ENCODE assay signal across 1 cellular context in genomic region chr6:24145690-24146131, GRCh38.
TF ChIP-seq lines count a peak whose summit lies in the region.

No MANE protein-coding gene starts in this region.

TF ChIP-seq in HepG2, 621 proteins besides CTCF, POLR2A, EP300 and RAD21 (continued from another document and continues in another):
- no peak for TF ChIP-seq DMAP1 (CRISPR knock-in tag; IDR thresholded peaks at IDR 0.05)
- no peak for TF ChIP-seq RNF219 (CRISPR knock-in tag; IDR thresholded peaks at IDR 0.05)
- TF ChIP-seq LCORL (IDR thresholded peaks at IDR 0.05) = no peak
- peak; percentile 74; the same call in 1 of the 2 replicates for TF ChIP-seq LCORL (CRISPR knock-in tag; IDR thresholded peaks at IDR 0.05)
- no peak for TF ChIP-seq SOX6 (IDR thresholded peaks at IDR 0.05)
- peak; percentile 96 for TF ChIP-seq SOX6 (CRISPR knock-in tag; IDR thresholded peaks at IDR 0.05)
- no peak for TF ChIP-seq GATAD1 (CRISPR knock-in tag; IDR thresholded peaks at IDR 0.05)
- peak; percentile 94 for TF ChIP-seq SOX5 (CRISPR knock-in tag; IDR thresholded peaks at IDR 0.05; ENCODE audit: borderline replicate concordance)
- TF ChIP-seq ARID2 (CRISPR knock-in tag; IDR thresholded peaks at IDR 0.05; ENCODE audit: borderline replicate concordance) = no peak
- TF ChIP-seq KLF9 (CRISPR knock-in tag; IDR thresholded peaks at IDR 0.05; ENCODE audit: low read depth) = no peak
- TF ChIP-seq TP53 (CRISPR knock-in tag; conservative IDR thresholded peaks at IDR 0.05) = no peak
- no peak for TF ChIP-seq UBTF (CRISPR knock-in tag; IDR thresholded peaks at IDR 0.05)
- TF ChIP-seq ZNF382 (CRISPR knock-in tag; IDR thresholded peaks at IDR 0.05; ENCODE audit: borderline replicate concordance) = no peak
- no peak for TF ChIP-seq FOXK1 (CRISPR knock-in tag; IDR thresholded peaks at IDR 0.05; ENCODE audit: borderline replicate concordance, low read depth)
- TF ChIP-seq ZNF605 (CRISPR knock-in tag; IDR thresholded peaks at IDR 0.05) = no peak
- peak; percentile 85 for TF ChIP-seq ZNF3 (CRISPR knock-in tag; IDR thresholded peaks at IDR 0.05)
- 0 out of 2 replicates have a peak, but pooled peaks have one; percentile 27 for TF ChIP-seq SAFB2 (CRISPR knock-in tag; IDR thresholded peaks at IDR 0.05; ENCODE audit: borderline replicate concordance, low read depth)
- no peak for TF ChIP-seq NKX3-1 (CRISPR knock-in tag; IDR thresholded peaks at IDR 0.05)
- no peak; a peak in 1 of 4 replicates for TF ChIP-seq NR2F1 (CRISPR knock-in tag; IDR thresholded peaks at IDR 0.05)
- TF ChIP-seq CREB1 (IDR thresholded peaks at IDR 0.05) = no peak
- TF ChIP-seq CREB1 (CRISPR knock-in tag; IDR thresholded peaks at IDR 0.05) = no peak
- TF ChIP-seq RBAK (CRISPR knock-in tag; IDR thresholded peaks at IDR 0.05) = no peak
- no peak; the same call in 1 of the 2 replicates for TF ChIP-seq ZNF33A (CRISPR knock-in tag; IDR thresholded peaks at IDR 0.05; ENCODE audit: borderline replicate concordance)
- no peak for TF ChIP-seq ZNF790 (CRISPR knock-in tag; IDR thresholded peaks at IDR 0.05; ENCODE audit: borderline replicate concordance)
- TF ChIP-seq SKI (IDR thresholded peaks at IDR 0.05; ENCODE audit: partially characterized antibody) = peak; percentile 80
- no peak for TF ChIP-seq ZBTB7A (CRISPR knock-in tag; IDR thresholded peaks at IDR 0.05)
- peak; percentile 81 for TF ChIP-seq BCL6 (CRISPR knock-in tag; IDR thresholded peaks at IDR 0.05)
- TF ChIP-seq THYN1 (CRISPR knock-in tag; IDR thresholded peaks at IDR 0.05; ENCODE audit: borderline replicate concordance, low read depth) = no peak
- no peak for TF ChIP-seq KIAA2018 (CRISPR knock-in tag; IDR thresholded peaks at IDR 0.05; ENCODE audit: borderline replicate concordance)
- TF ChIP-seq XBP1 (CRISPR knock-in tag; IDR thresholded peaks at IDR 0.05) = no peak
- TF ChIP-seq NCOA5 (CRISPR knock-in tag; IDR thresholded peaks at IDR 0.05) = no peak
- TF ChIP-seq PAXIP1 (CRISPR knock-in tag; conservative IDR thresholded peaks at IDR 0.05) = peak; percentile 86
- no peak for TF ChIP-seq PBX2 (CRISPR knock-in tag; IDR thresholded peaks at IDR 0.05)
- peak; percentile 39; the same call in 1 of the 2 replicates for TF ChIP-seq TBX3 (IDR thresholded peaks at IDR 0.05; ENCODE audit: borderline replicate concordance)
- TF ChIP-seq PAX8 (CRISPR knock-in tag; IDR thresholded peaks at IDR 0.05; ENCODE audit: borderline replicate concordance) = no peak
- no peak for TF ChIP-seq SPEN (CRISPR knock-in tag; IDR thresholded peaks at IDR 0.05; ENCODE audit: low read depth)
- no peak for TF ChIP-seq SMAD9 (CRISPR knock-in tag; IDR thresholded peaks at IDR 0.05)
- no peak for TF ChIP-seq ZNF713 (CRISPR knock-in tag; IDR thresholded peaks at IDR 0.05)
- TF ChIP-seq ZNF841 (CRISPR knock-in tag; IDR thresholded peaks at IDR 0.05; ENCODE audit: borderline replicate concordance) = no peak
- no peak for TF ChIP-seq ZNF512B (CRISPR knock-in tag; IDR thresholded peaks at IDR 0.05; ENCODE audit: borderline replicate concordance)
- TF ChIP-seq ZBTB1 (CRISPR knock-in tag; IDR thresholded peaks at IDR 0.05; ENCODE audit: borderline replicate concordance) = no peak
- peak; percentile 11; the same call in 1 of the 2 replicates for TF ChIP-seq STAG1 (CRISPR knock-in tag; IDR thresholded peaks at IDR 0.05)
- TF ChIP-seq ZNF629 (CRISPR knock-in tag; conservative IDR thresholded peaks at IDR 0.05) = peak; percentile 88
- peak; percentile 74 for TF ChIP-seq GATAD2A (CRISPR knock-in tag; IDR thresholded peaks at IDR 0.05)
- peak; percentile 52; the same call in 1 of the 2 replicates for TF ChIP-seq ZNF766 (CRISPR knock-in tag; IDR thresholded peaks at IDR 0.05; ENCODE audit: borderline replicate concordance)
- no peak for TF ChIP-seq ZNF225 (CRISPR knock-in tag; IDR thresholded peaks at IDR 0.05)
- TF ChIP-seq SALL1 (CRISPR knock-in tag; IDR thresholded peaks at IDR 0.05) = peak; percentile 68
- TF ChIP-seq ADNP (CRISPR knock-in tag; IDR thresholded peaks at IDR 0.05) = peak; percentile 65; the same call in 1 of the 2 replicates
- TF ChIP-seq NR0B2 (CRISPR knock-in tag; IDR thresholded peaks at IDR 0.05) = no peak
